ENCODE assay signal across 22 cellular contexts in genomic region chr1:9261496-9261895, GRCh38.
"Had no signal": no experiment of that assay in that cellular context is flagged by ENCODE, and none has a peak within 500 bp of the region (broad histone marks: within the 10 kb centered on the region; RNA-seq: fewer than 3 reads in every experiment).

No MANE protein-coding gene starts in this region.

- H3K27ac Mint-ChIP-seq: activated CD4-positive, alpha-beta memory T cell treated with anti-CD3 and anti-CD28 coated beads for 36 hours; activated CD4-positive, alpha-beta T cell treated with anti-CD3 and anti-CD28 coated beads, Interleukin-2, amount 10 ng/mL, durations not matched to agents 7 days and 5 days; activated naive CD8-positive, alpha-beta T cell treated with anti-CD3 and anti-CD28 coated beads, Interleukin-2, amount 10 ng/mL, durations not matched to agents 7 days and 5 days; IgD-negative memory B cell; T-helper 1 cell treated with Interleukin-12 subunit alpha and Interleukin-12 subunit beta and Interleukin-4 antibody, amounts not matched to agents 30 μg/mL and 1 μg/mL, for 36 hours; WTC11 had no signal

- DNase-seq: activated CD4-positive, alpha-beta memory T cell treated with anti-CD3 and anti-CD28 coated beads for 36 hours; activated CD4-positive, alpha-beta T cell treated with anti-CD3 and anti-CD28 coated beads, Interleukin-2, amount 10 ng/mL, durations not matched to agents 7 days and 5 days; activated CD4-positive, CD25-positive, alpha-beta regulatory T cell treated with anti-CD3 and anti-CD28 coated beads, Interleukin-2, amount 50 U/mL, for 72 hours; activated CD8-positive, alpha-beta memory T cell treated with anti-CD3 and anti-CD28 coated beads, Interleukin-2, amount 50 U/mL, for 48 hours; activated naive CD4-positive, alpha-beta T cell treated with anti-CD3 and anti-CD28 coated beads, Interleukin-2, amount 50 U/mL, for 16 hours; activated naive CD8-positive, alpha-beta T cell treated with anti-CD3 and anti-CD28 coated beads, Interleukin-2, amount 10 ng/mL, durations not matched to agents 7 days and 5 days; activated T-cell treated with anti-CD3 and anti-CD28 coated beads, Interleukin-2, amount 50 U/mL, for 1 hour; adrenal gland; anterior cingulate cortex; KG1; NCI-H1092 treated with DMSO at 0.1 percent for 48 hours; NCI-H1417 treated with DMSO at 0.1 percent for 48 hours; NCI-H1694; NCI-H2029; NCI-H345; NCI-H510A; NCI-H526 treated with DMSO at 0.1 percent for 48 hours; NCI-H82; SHP77 had no signal

- H3K27me3 ChIP-seq: adrenal gland had no signal

- H3K4me1 Mint-ChIP-seq: WTC11 had no signal

- H3K4me3 ChIP-seq: adrenal gland had no signal

- ATAC-seq: WTC11 had no signal

- H3K27ac ChIP-seq: adrenal gland had no signal

- H3K9me3 ChIP-seq: adrenal gland had no signal

- H3K4me3 Mint-ChIP-seq: activated CD4-positive, alpha-beta memory T cell treated with anti-CD3 and anti-CD28 coated beads for 36 hours; activated CD4-positive, alpha-beta T cell treated with anti-CD3 and anti-CD28 coated beads, Interleukin-2, amount 10 ng/mL, durations not matched to agents 7 days and 5 days; activated naive CD8-positive, alpha-beta T cell treated with anti-CD3 and anti-CD28 coated beads, Interleukin-2, amount 10 ng/mL, durations not matched to agents 7 days and 5 days; T-helper 1 cell treated with Interleukin-12 subunit alpha and Interleukin-12 subunit beta and Interleukin-4 antibody, amounts not matched to agents 30 μg/mL and 1 μg/mL, for 36 hours; WTC11 had no signal
